Comparison of ENCODE assay signal across 8 cellular contexts in the genomic region with DNA sequence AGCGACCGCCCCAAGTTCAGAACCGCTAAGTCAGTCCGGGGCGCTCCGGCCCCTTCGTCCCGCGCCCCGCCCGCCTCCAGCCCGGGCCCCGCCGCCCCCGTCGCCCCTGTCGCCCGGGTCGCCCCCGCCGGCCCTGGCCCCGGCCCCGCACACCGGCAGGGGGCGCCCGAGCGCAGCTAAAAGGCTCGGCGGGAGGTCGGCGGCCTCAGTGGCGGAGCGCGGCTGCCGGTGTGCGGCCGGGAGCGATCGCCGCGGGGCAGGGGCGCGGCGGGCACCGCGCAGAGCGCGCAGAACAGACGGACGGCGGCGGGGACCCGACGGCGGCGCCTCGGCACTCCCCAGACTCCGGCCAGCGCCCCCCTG. TPM values are rescaled to one million over a fixed set of nuclear protein-coding genes. Genes with fewer than 3 reads are reported as not detected.
DNase-seq lines count a peak whose midpoint lies in the region; ATAC-seq, FAIRE-seq and TF ChIP-seq lines count a peak whose summit lies in the region.

A gene (plus strand): TSS at position 208 of the 363 bp plus-strand sequence. CDS start 197 bp downstream, outside the sequence.

- FAIRE-seq in bronchial epithelial cell (lab: Jason Lieb, UNC): no peak

- ATAC-seq in GM21360 (IDR thresholded peaks at IDR 0.05; ENCODE audit: unreplicated experiment) (peak; percentile 53), left lung (peak; percentile 72), GM18870 (IDR thresholded peaks at IDR 0.05; ENCODE audit: unreplicated experiment) (no peak), GM18517 (IDR thresholded peaks at IDR 0.05; ENCODE audit: unreplicated experiment) (no peak)

- H3K36me3 Mint-ChIP-seq in CD14-positive monocyte: no peaks in the 10 kb centered on the region

- H3K36me3 ChIP-seq in bronchial epithelial cell (ENCODE audit: control insufficient read depth, insufficient read depth, low read length) (no peaks in the 10 kb centered on the region), left lung (no peaks in the 10 kb centered on the region)

- intact Hi-C loops in CD14-positive monocyte (cut with micrococcal nuclease): loop anchor here in 1 of 2 donors (2.0 kb wide), 1 partner anchor 486 kb away; no protein-coding TSS in a partner anchor
- intact Hi-C loops in left lung (cut with DNase I): no loop called here

- no peak within 1 kb of the TSS for H3K4me3 ChIP-seq in bronchial epithelial cell (ENCODE audit: low read depth, low read length)
- H3K4me3 ChIP-seq in left lung: peak within 1 kb of the TSS; percentile 21 to 26

- H3K4me1 ChIP-seq in left lung: peaks cover 4 to 17% of the 10 kb centered on the region in 2 donors

- no peak for DNase-seq in CD14-positive monocyte (ENCODE audit: low spot score)
- peak; percentile 67 for DNase-seq in RPMI8226
- no peak for DNase-seq in bronchial epithelial cell (ENCODE audit: low read depth)
- DNase-seq in left lung: peak in 1 of 2 donors; percentile 86
- DNase-seq in stimulated activated naive CD4-positive, alpha-beta T cell (lab: John Stamatoyannopoulos, UW): peak in 4 of 6 experiments; percentile 5 to 25 (median 16)

- TF ChIP-seq CTCF in CD14-positive monocyte (IDR thresholded peaks at IDR 0.05) (no peak), bronchial epithelial cell (IDR thresholded peaks at IDR 0.05; ENCODE audit: insufficient read depth, low read length, severe bottlenecking) (peak; percentile 27), left lung (IDR thresholded peaks at IDR 0.05) (peak in 1 of 2 donors; percentile 6)

- no peak within 1 kb of the TSS for H3K27ac ChIP-seq in left lung

- H3K9me3 Mint-ChIP-seq in CD14-positive monocyte: peaks cover 0 to 15% (median 5%) of the 10 kb centered on the region in 7 donors

- H3K27me3 ChIP-seq in bronchial epithelial cell (ENCODE audit: control insufficient read depth, insufficient read depth, low read length): peaks cover 30% of the 10 kb centered on the region
- H3K27me3 ChIP-seq in left lung: peaks cover 52 to 84% of the 10 kb centered on the region in 2 donors

- H3K27ac Mint-ChIP-seq in CD14-positive monocyte: peak within 1 kb of the TSS in 1 of 7 donors; percentile 42

- H3K9me3 ChIP-seq in left lung: no peaks in the 10 kb centered on the region

- H3K27me3 Mint-ChIP-seq in CD14-positive monocyte (ENCODE audit: low read depth in 3 of 3): peaks cover 74 to 87% (median 75%) of the 10 kb centered on the region in 3 donors

- peak within 1 kb of the TSS; percentile 73 to 89 for H3K4me3 Mint-ChIP-seq in CD14-positive monocyte

- H3K4me1 Mint-ChIP-seq in CD14-positive monocyte: peaks cover 20% of the 10 kb centered on the region

RNA-seq across cellular contexts. Expression of the gene that starts here (rescaled TPM):
- not detected for polyA plus RNA-seq in CD14-positive monocyte
- total RNA-seq in bronchial epithelial cell (not detected in 2 replicates), left lung (1 to 10 TPM in 1 of 2 donors, under 1 TPM in 1; 0.68 to 5.4 TPM)

Comparison
In these comparisons a context has a peak if more than half of its experiments do, and no peak if none do; other contexts are left out.
1. DNase-seq: peak in RPMI8226 (single experiment) and stimulated activated naive CD4-positive, alpha-beta T cell (4 of 6); none in CD14-positive monocyte (single experiment) and bronchial epithelial cell (single experiment).
2. ATAC-seq: peak in GM21360 (single experiment) and left lung (single experiment); none in GM18870 (single experiment) and GM18517 (single experiment).